32 cellular contexts compared by ENCODE assay signal in the genomic region with DNA sequence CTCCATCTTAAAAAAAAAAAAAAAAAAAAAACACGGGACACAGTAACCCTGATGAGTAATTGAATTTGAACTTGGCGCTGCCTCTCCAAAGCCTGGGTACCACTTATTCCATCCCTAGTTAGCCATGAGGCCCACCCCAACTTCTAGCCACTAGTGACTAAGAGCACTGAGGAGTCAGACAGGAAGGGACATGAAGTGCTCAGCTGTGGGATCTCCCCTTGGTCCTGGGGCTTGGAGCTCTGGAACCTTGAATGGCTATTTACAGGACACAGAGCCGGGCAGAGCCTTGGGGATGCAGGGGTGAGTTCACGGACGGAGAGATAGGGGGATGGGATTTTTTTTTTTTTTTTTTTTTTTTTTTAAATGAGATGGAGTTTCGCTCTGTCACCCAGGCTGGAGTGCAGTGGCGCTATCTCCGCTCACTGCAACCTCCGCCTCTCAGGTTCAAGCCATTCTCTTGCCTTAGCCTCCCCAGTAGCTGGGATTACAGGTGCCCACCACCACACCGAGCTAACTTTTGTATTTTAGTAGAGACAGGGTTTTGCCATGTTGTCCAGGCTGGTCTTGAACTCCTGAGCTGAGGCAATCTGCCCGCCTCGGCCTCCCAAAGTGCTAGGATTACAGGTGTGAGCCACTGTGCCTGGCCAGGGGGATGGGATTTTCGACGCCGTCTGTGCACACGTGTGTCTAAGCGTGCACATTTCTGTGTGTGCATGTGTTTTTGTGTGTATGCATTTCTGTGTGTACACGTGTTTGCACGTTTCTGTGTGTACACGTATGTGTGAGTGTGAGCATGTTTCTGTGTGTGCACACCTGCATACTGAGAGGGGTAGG. TPM values are rescaled to one million over a fixed set of nuclear protein-coding genes. Genes with fewer than 3 reads are reported as not detected.
"Had no signal": no experiment of that assay in that cellular context is flagged by ENCODE, and none has a peak within 500 bp of the region (broad histone marks: within the 10 kb centered on the region; RNA-seq: fewer than 3 reads in every experiment).

No MANE protein-coding gene starts in this region.

- H3K4me2 ChIP-seq: hepatocyte had no signal

- DNase-seq: activated CD4-positive, alpha-beta T cell treated with anti-CD3 and anti-CD28 coated beads for 48 hours; activated CD4-positive, alpha-beta T cell treated with anti-CD3 and anti-CD28 coated beads, Interleukin-2, amount 50 U/mL, for 48 hours; activated CD8-positive, alpha-beta memory T cell treated with anti-CD3 and anti-CD28 coated beads for 24 hours; activated effector memory CD4-positive, alpha-beta T cell treated with Interleukin-2 at 50 U/mL for 16 hours; activated naive CD4-positive, alpha-beta T cell treated with anti-CD3 and anti-CD28 coated beads, Interleukin-2, amount 10 ng/mL, durations not matched to agents 7 days and 5 days; activated naive CD8-positive, alpha-beta T cell treated with anti-CD3 and anti-CD28 coated beads, Interleukin-2, amount 10 ng/mL, durations not matched to agents 7 days and 5 days; cerebellar nuclear complex; colonic mucosa; effector CD8-positive, alpha-beta T cell; esophagus squamous epithelium; islet precursor cell; left ventricle myocardium superior; naive B cell; occipital lobe; spleen; stimulated activated CD4-positive, alpha-beta T cell treated with anti-CD3 and anti-CD28 coated beads, Interleukin-2, amount 100 ng/mL, for 48 hours; stimulated activated naive CD4-positive, alpha-beta T cell treated with Interleukin-2 at 50 U/mL for 16 hours; T-cell had no signal

- H3K4me3 ChIP-seq: ascending aorta, cardiac muscle cell, colonic mucosa, esophagus squamous epithelium, hepatocyte, right atrium auricular region, spleen, tibial nerve had no signal

- ATAC-seq: activated CD4-positive, CD25-positive, alpha-beta regulatory T cell treated with anti-CD3 and anti-CD28 coated beads, Interleukin-2, amount 50 U/mL, for 24 hours; left ventricle myocardium superior; T-cell had no signal

- H3K27ac ChIP-seq: ascending aorta, cardiac muscle cell, colonic mucosa, epithelial cell of prostate, esophagus squamous epithelium, hepatocyte, right atrium auricular region, tibial nerve had no signal

- H3K36me3 ChIP-seq: ascending aorta, cardiac muscle cell, colonic mucosa, esophagus squamous epithelium, right atrium auricular region, spleen, tibial nerve had no signal

- H2AFZ ChIP-seq: hepatocyte had no signal

- H3K27me3 ChIP-seq: ascending aorta, cardiac muscle cell, colonic mucosa, hepatocyte, right atrium auricular region, tibial nerve had no signal

- H3K9me3 ChIP-seq: ascending aorta, colonic mucosa, esophagus squamous epithelium, right atrium auricular region, spleen had no signal

RNA-seq across cellular contexts. Expression of a gene that starts 20.4 kb away (rescaled TPM):
- total RNA-seq: activated naive CD8-positive, alpha-beta T cell treated with anti-CD3 and anti-CD28 coated beads, Interleukin-2, amount 10 ng/mL, durations not matched to agents 7 days and 5 days; ascending aorta; cardiac muscle cell; dermis microvascular lymphatic vessel endothelial cell; esophagus squamous epithelium; left ventricle myocardium superior; lung microvascular endothelial cell; mesothelial cell of epicardium; occipital lobe; pulmonary artery endothelial cell; right atrium auricular region; T-cell; T-helper 2 cell treated with Interferon-gamma antibody and Interleukin-4, amounts not matched to agents 100 ng/mL and 5 ng/mL, for 36 hours; tibial nerve; urinary bladder had no signal
- polyA plus RNA-seq: cardiac muscle cell, hepatocyte, neural cell, urinary bladder had no signal
